9 cellular contexts compared by ENCODE assay signal in genomic region chr10:17003151-17003550, GRCh38.
DNase-seq lines count a peak whose midpoint lies in the region; ATAC-seq and TF ChIP-seq lines count a peak whose summit lies in the region.
"Had no signal": no experiment of that assay in that cellular context is flagged by ENCODE, and none has a peak within 500 bp of the region (broad histone marks: within the 10 kb centered on the region; RNA-seq: fewer than 3 reads in every experiment).

No MANE protein-coding gene starts in this region.

- H3K4me3 ChIP-seq in right atrium auricular region = no peak overlapping the region
- H3K4me3 ChIP-seq in mucosa of rectum (ENCODE audit: low read length in 2 of 2) = no peak overlapping the region
- no peak overlapping the region for H3K4me3 ChIP-seq in stomach smooth muscle (ENCODE audit: low read length in 2 of 2)

- no peak for DNase-seq in right atrium auricular region (ENCODE audit: low spot score)
- DNase-seq in Right ventricle myocardium inferior (ENCODE audit: missing footprints) = no peak
- DNase-seq in NCI-H187 treated with DMSO at 0.1 percent for 48 hours (lab: John Stamatoyannopoulos, UW) = no peak
- no peak for DNase-seq in NCI-H82 (lab: John Stamatoyannopoulos, UW)

- H3K9ac ChIP-seq in mucosa of rectum (ENCODE audit: low read depth in 1 of 2, low read length in 2 of 2) (peak overlapping the region in 1 of 2 donors; percentile 8), stomach smooth muscle (ENCODE audit: low read length in 2 of 2) (peak overlapping the region in 1 of 2 donors; percentile 13)

- H3K27ac ChIP-seq in right atrium auricular region (peak overlapping the region; percentile 50 to 79), mucosa of rectum (ENCODE audit: low read depth in 2 of 2, low read length in 2 of 2) (peak overlapping the region; percentile 67 to 78), stomach smooth muscle (ENCODE audit: low read length) (peak overlapping the region; percentile 80)
- H3K27ac ChIP-seq: VCaP had no signal

- peak overlapping the region; percentile 80 for H3K4me3 Mint-ChIP-seq in activated naive CD8-positive, alpha-beta T cell

- peak overlapping the region; percentile 93 for H3K27ac Mint-ChIP-seq in activated naive CD8-positive, alpha-beta T cell

- intact Hi-C loops in Right ventricle myocardium inferior (cut with DNase I) = no loop called here

- no peaks in the 10 kb centered on the region for H3K9me3 Mint-ChIP-seq in activated naive CD8-positive, alpha-beta T cell (ENCODE audit: low read depth)

- peaks cover 5% of the 10 kb centered on the region for H3K36me3 Mint-ChIP-seq in activated naive CD8-positive, alpha-beta T cell

- H3K9me3 ChIP-seq in right atrium auricular region (peaks cover 0 to 6% of the 10 kb centered on the region in 2 donors), mucosa of rectum (ENCODE audit: control insufficient read depth in 2 of 2, low read length in 2 of 2) (no peaks in the 10 kb centered on the region), stomach smooth muscle (ENCODE audit: control insufficient read depth in 2 of 2, low read length in 2 of 2) (no peaks in the 10 kb centered on the region)

- H3K4me1 ChIP-seq in right atrium auricular region = peaks cover 0 to 19% of the 10 kb centered on the region in 2 donors
- H3K4me1 ChIP-seq in mucosa of rectum (ENCODE audit: control insufficient read depth in 2 of 2, insufficient read depth in 2 of 2, low read length in 2 of 2) = peaks cover 0 to 4% of the 10 kb centered on the region in 2 donors
- H3K4me1 ChIP-seq in stomach smooth muscle (ENCODE audit: control insufficient read depth, insufficient read depth, low read length) = peaks cover 23% of the 10 kb centered on the region

- no peaks in the 10 kb centered on the region for H3K27me3 Mint-ChIP-seq in activated naive CD8-positive, alpha-beta T cell

- H3K4me1 Mint-ChIP-seq in activated naive CD8-positive, alpha-beta T cell (ENCODE audit: low read depth) = peaks cover 77% of the 10 kb centered on the region

- ATAC-seq in Right ventricle myocardium inferior (no peak), GM18498 (IDR thresholded peaks at IDR 0.05; ENCODE audit: unreplicated experiment) (no peak)

- H3K36me3 ChIP-seq in right atrium auricular region (no peaks in the 10 kb centered on the region), mucosa of rectum (ENCODE audit: control insufficient read depth in 2 of 2, insufficient read depth in 2 of 2, low read length in 2 of 2) (no peaks in the 10 kb centered on the region), stomach smooth muscle (ENCODE audit: control insufficient read depth in 2 of 2, insufficient read depth in 2 of 2, low read length in 2 of 2) (no peaks in the 10 kb centered on the region)

- H3K27me3 ChIP-seq in right atrium auricular region = no peaks in the 10 kb centered on the region
- H3K27me3 ChIP-seq in mucosa of rectum (ENCODE audit: control insufficient read depth in 2 of 2, insufficient read depth in 2 of 2, low read length in 2 of 2) = no peaks in the 10 kb centered on the region
- no peaks in the 10 kb centered on the region for H3K27me3 ChIP-seq in stomach smooth muscle (ENCODE audit: control insufficient read depth in 1 of 2, insufficient read depth in 2 of 2, low read length in 2 of 2)

- TF ChIP-seq CTCF in right atrium auricular region (IDR thresholded peaks at IDR 0.05) = no peak
